25 cellular contexts compared by ENCODE assay signal in the genomic region with DNA sequence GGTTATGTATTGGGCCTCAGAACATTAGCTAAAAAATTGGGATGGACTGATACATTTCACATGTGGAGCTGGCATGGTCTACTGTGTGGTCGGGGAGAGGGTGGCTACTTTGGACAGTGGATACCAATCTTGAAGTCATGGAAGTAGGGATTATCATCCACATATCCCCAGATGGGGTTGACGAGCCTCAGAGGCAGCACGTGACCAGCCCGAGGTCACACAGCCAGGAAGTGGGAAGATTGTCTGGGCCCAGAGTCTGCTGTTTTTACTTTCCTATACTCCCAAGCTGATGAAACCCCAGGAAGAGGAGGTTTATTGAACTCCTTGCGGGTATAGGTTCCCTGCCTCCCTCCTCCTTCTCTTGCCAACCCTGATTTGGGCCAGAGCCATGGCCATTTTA.
"Had no signal": no experiment of that assay in that cellular context is flagged by ENCODE, and none has a peak within 500 bp of the region (broad histone marks: within the 10 kb centered on the region; RNA-seq: fewer than 3 reads in every experiment).

No MANE protein-coding gene starts in this region.

- ATAC-seq: naive thymus-derived CD4-positive, alpha-beta T cell; natural killer cell; psoas muscle; right cardiac atrium; right lobe of liver; stimulated activated effector memory CD8-positive, alpha-beta T cell treated with anti-CD3 and anti-CD28 coated beads, Interleukin-12 subunit alpha, Interleukin-12 subunit beta, amount 100 ng/mL, for 72 hours; stimulated activated naive B cell treated with anti-CD40 and anti-IgM and Interleukin-4, amounts not matched to agents 10 μg/mL and 1 μg/mL and 100 μg/mL, for 72 hours; upper lobe of right lung had no signal

- H3K4me2 ChIP-seq: neural progenitor cell had no signal

- H3K27me3 ChIP-seq: ovary, right lobe of liver, thyroid gland, tibial nerve, upper lobe of right lung, vagina had no signal

- H3K79me2 ChIP-seq: parathyroid adenoma had no signal

- H3K9ac ChIP-seq: neural progenitor cell, parathyroid adenoma had no signal

- H3K9me3 ChIP-seq: ovary, psoas muscle, right lobe of liver, stomach, thoracic aorta, thyroid gland, tibial nerve, upper lobe of right lung, vagina had no signal

- DNase-seq: naive thymus-derived CD4-positive, alpha-beta T cell; natural killer cell; occipital lobe; ovary; posterior cingulate gyrus; psoas muscle; right cardiac atrium; right lobe of liver; stimulated activated CD4-positive, alpha-beta T cell treated with anti-CD3 and anti-CD28 coated beads, Interleukin-15, amount 100 ng/mL, for 24 hours; stimulated activated CD4-positive, alpha-beta T cell treated with anti-CD3 and anti-CD28 coated beads, Interleukin-2, amount 100 ng/mL, for 24 hours; stimulated activated CD4-positive, alpha-beta T cell treated with anti-CD3 and anti-CD28 coated beads, Interleukin-2, amount 100 ng/mL, for 48 hours; stimulated activated CD4-positive, alpha-beta T cell treated with anti-CD3 and anti-CD28 coated beads, Interleukin-4, amount 100 ng/mL, for 4 hours; stimulated activated naive B cell treated with anti-CD40 and anti-IgM and Interleukin-4, amounts not matched to agents 10 μg/mL and 1 μg/mL and 100 μg/mL, for 72 hours; stimulated activated naive CD4-positive, alpha-beta T cell treated with Interleukin-2 at 50 U/mL for 16 hours; stomach; thyroid gland; trophoblast cell; upper lobe of right lung had no signal

- H3K4me3 ChIP-seq: neural progenitor cell, ovary, psoas muscle, right lobe of liver, skin epidermis, stomach, thoracic aorta, thyroid gland, tibial nerve, upper lobe of right lung, vagina had no signal

- H3K4me1 ChIP-seq: neural progenitor cell, parathyroid adenoma, psoas muscle, right lobe of liver, stomach had no signal

- H3K27ac ChIP-seq: neural progenitor cell, ovary, parathyroid adenoma, psoas muscle, right lobe of liver, skin epidermis, stomach, thoracic aorta, thyroid gland, tibial nerve, upper lobe of right lung, vagina had no signal

- H2AFZ ChIP-seq: neural progenitor cell, parathyroid adenoma had no signal

- H3K36me3 ChIP-seq: neural progenitor cell, ovary, right lobe of liver, stomach, thoracic aorta, thyroid gland, tibial nerve, upper lobe of right lung, vagina had no signal
